Comparison of ENCODE assay signal across 8 cellular contexts in the genomic region with DNA sequence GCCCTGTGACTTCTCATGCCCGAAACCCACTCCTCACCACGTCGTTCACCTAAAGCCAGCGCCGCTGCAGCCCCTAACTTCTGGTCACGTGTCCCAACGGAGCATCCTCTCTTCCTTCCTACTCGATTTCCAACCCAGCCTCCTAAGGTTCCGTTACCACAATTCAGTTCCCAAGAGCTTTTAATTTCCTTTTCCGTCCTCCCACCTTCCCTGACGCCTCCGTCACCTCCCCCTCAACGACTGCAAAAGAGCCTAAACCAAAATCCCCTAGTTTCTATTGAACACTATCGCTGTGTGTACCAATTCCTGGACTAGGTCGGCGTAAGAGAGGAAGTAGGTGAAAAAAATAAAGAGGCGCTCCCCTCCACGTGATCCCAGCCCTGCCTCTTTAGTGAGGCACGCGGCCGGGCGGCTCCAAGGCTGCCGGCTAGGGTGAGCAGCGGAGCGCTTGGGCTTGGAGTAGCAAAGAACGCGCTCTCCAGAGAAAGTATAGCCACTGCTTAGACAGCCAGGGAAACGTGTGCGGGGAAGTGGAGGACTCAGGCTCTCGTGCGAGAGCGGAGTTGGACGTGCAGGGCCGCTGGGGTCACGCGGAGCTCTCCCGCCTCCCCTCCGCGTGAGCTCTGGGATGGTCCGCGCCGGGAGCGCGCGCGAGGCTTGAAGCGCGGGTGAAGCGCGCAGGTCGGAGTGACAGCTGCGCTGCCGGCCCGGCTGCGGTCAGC. TPM values are rescaled to one million over a fixed set of nuclear protein-coding genes. Genes with fewer than 3 reads are reported as not detected.
DNase-seq lines count a peak whose midpoint lies in the region; ATAC-seq, FAIRE-seq and TF ChIP-seq lines count a peak whose summit lies in the region.

A gene (plus strand): TSS at position 685 of the 722 bp plus-strand sequence.
A gene (minus strand): TSS at position 82 of the 722 bp plus-strand sequence. CDS start 1,189 bp downstream, outside the sequence.

- peaks cover 11% of the 10 kb centered on the region for H3K36me3 Mint-ChIP-seq in Caco-2 (ENCODE audit: insufficient read depth, unreplicated experiment)
- peaks cover 8% of the 10 kb centered on the region for H3K36me3 Mint-ChIP-seq in memory B cell

- peak within 1 kb of the TSS; percentile 80 to 87 for H3K4me2 ChIP-seq in H1 (ENCODE audit: insufficient read depth in 1 of 2, low read depth in 2 of 2, low read length in 2 of 2)

- peaks cover 1 to 2% of the 10 kb centered on the region in 2 experiments for H4K20me1 ChIP-seq in H1 (replicated peaks in 1 of 2; ENCODE audit: control insufficient read depth in 1 of 2, insufficient read depth in 2 of 2, low read length in 2 of 2)

- peak; percentile 80 to 83; a peak in 2 of 3 replicates for TF ChIP-seq POLR2A in H1 (IDR thresholded peaks at IDR 0.05; ENCODE audit: control extremely low read depth in 1 of 2, low read depth in 2 of 2, low read length in 2 of 2)

- H3K36me3 ChIP-seq in Caco-2 (ENCODE audit: control insufficient read depth, insufficient read depth, low read length): no peaks in the 10 kb centered on the region
- peaks cover 4 to 22% (median 8%) of the 10 kb centered on the region in 4 experiments; a peak in 6 of 8 replicates for H3K36me3 ChIP-seq in H1 (ENCODE audit: control insufficient read depth in 2 of 4, insufficient read depth in 4 of 4, low read length in 3 of 4)

- H3K4me3 Mint-ChIP-seq in Caco-2 (ENCODE audit: unreplicated experiment) (peak within 1 kb of the TSS; percentile 96), memory B cell (peak within 1 kb of the TSS; percentile 100)

- H4K5ac ChIP-seq in H1 (ENCODE audit: insufficient read length, low read depth, low read length): peak within 1 kb of the TSS; percentile 95

- peak within 1 kb of the TSS; percentile 98; the same call in 1 of the 2 replicates for H4K8ac ChIP-seq in H1 (ENCODE audit: extremely low read depth, insufficient read depth, low read length)

- no peak within 1 kb of the TSS for H3K23ac ChIP-seq in H1 (ENCODE audit: insufficient read length)

- peak within 1 kb of the TSS; percentile 99 for H3K18ac ChIP-seq in H1 (ENCODE audit: extremely low read depth, low read length)

- CTCF ChIA-PET in Caco-2 (lab: Charles Lee): interaction anchor here (0.7 kb wide), 1 partner anchor 177 kb away, joined by 4 read pairs; no protein-coding TSS in a partner anchor
- CTCF ChIA-PET in H1 (lab: Charles Lee; ENCODE audit: partially characterized antibody): interaction anchor here (0.6 to 2.4 kb wide), 8 partner anchors 8 to 336 kb away, joined by 3 to 9 read pairs (median 3); no protein-coding TSS in a partner anchor

- intact Hi-C loops in Caco-2 (cut with micrococcal nuclease; ENCODE audit: unreplicated experiment): loop anchor here (5.0 kb wide), 1 partner anchor 307 kb away; no protein-coding TSS in a partner anchor

- 1% methylated on average over 44 of the region's 55 CpGs; no CpG with 5 or more reads in 1 of the 2 experiments for WGBS in H1 (ENCODE audit: extremely low coverage in 1 of 2, insufficient coverage in 1 of 2, insufficient read length in 1 of 2, insufficient replicate concordance in 2 of 2, low coverage in 1 of 2, low lambda C conversion rate in 2 of 2, missing lambda C conversion rate in 1 of 2), 2 experiments

- peak within 1 kb of the TSS; percentile 99 for H4K91ac ChIP-seq in H1 (replicated peaks; ENCODE audit: insufficient read length, low read length)

- peak; percentile 63 for FAIRE-seq in H1 (lab: Jason Lieb, UNC)

- H3K9me3 Mint-ChIP-seq in Caco-2 (ENCODE audit: unreplicated experiment) (no peaks in the 10 kb centered on the region), memory B cell (no peaks in the 10 kb centered on the region)

- TF ChIP-seq EP300 in H1 (IDR thresholded peaks at IDR 0.05; ENCODE audit: borderline replicate concordance in 1 of 2, low read depth in 2 of 2, low read length in 2 of 2): peak in 1 of 2 experiments; percentile 89; a peak in 1 of 3 replicates

- H3K27ac ChIP-seq in H1 (ENCODE audit: low read depth, low read length): peak within 1 kb of the TSS; percentile 97

- no peak within 1 kb of the TSS for H2AK5ac ChIP-seq in H1 (ENCODE audit: low read depth, low read length)

- DNase-seq in Caco-2 (peak; percentile 80), HT1080 (ENCODE audit: low read depth) (peak; percentile 89), NOMO-1 treated with dmso at 0.1 percent for 144 hours (lab: John Stamatoyannopoulos, UW; ENCODE audit: unreplicated experiment) (peak; percentile 89), H1 (ENCODE audit: low read depth in 1 of 2, low spot score in 2 of 2) (peak; percentile 31 to 85), memory B cell (ENCODE audit: low spot score in 2 of 2) (peak; percentile 81 to 84)
- peak; percentile 54 to 62 (median 61) for DNase-seq in activated CD8-positive, alpha-beta memory T cell treated with anti-CD3 and anti-CD28 coated beads for 48 hours (ENCODE audit: low read depth in 2 of 3, low spot score in 2 of 3)
- peak; percentile 62 for DNase-seq in stimulated activated CD8-positive, alpha-beta memory T cell treated with anti-CD3 and anti-CD28 coated beads, Interleukin-12 subunit alpha, Interleukin-12 subunit beta, amount 100 ng/mL, for 24 hours (ENCODE audit: extremely low read depth)

- peak within 1 kb of the TSS; percentile 85 to 99 (median 98) for H3K9ac ChIP-seq in H1 (replicated peaks in 1 of 4; ENCODE audit: extremely low read depth in 1 of 4, low read depth in 3 of 4, low read length in 3 of 4)

- TF ChIP-seq CTCF in Caco-2 (IDR thresholded peaks at IDR 0.05; ENCODE audit: insufficient read depth in 1 of 2, low read depth in 1 of 2, low read length in 1 of 2, severe bottlenecking in 1 of 2, unreplicated experiment in 1 of 2) (no peak), H1 (IDR thresholded peaks at IDR 0.05; ENCODE audit: control extremely low read depth in 1 of 3, insufficient read depth in 1 of 3, low read depth in 1 of 3, low read length in 3 of 3) (no peak)

- TF ChIP-seq RAD21 in H1 (IDR thresholded peaks at IDR 0.05 in 1 of 2, conservative IDR thresholded peaks at IDR 0.05 in 1 of 2; ENCODE audit: low read depth in 2 of 2, low read length in 2 of 2): no peak

- no peak within 1 kb of the TSS for H2BK15ac ChIP-seq in H1 (ENCODE audit: low read length)

- H3K56ac ChIP-seq in H1 (replicated peaks; ENCODE audit: insufficient read length, low read depth, low read length): peak within 1 kb of the TSS; percentile 91

- no peak within 1 kb of the TSS for H2BK120ac ChIP-seq in H1 (replicated peaks; ENCODE audit: low read depth, low read length)

- peaks cover 2% of the 10 kb centered on the region for H3K79me1 ChIP-seq in H1 (ENCODE audit: low read depth, low read length)

- H3K27me3 ChIP-seq in Caco-2 (replicated peaks; ENCODE audit: control insufficient read depth, insufficient read depth, low read length) (no peaks in the 10 kb centered on the region), H1 (replicated peaks in 1 of 4; ENCODE audit: control insufficient read depth in 3 of 4, extremely low read depth in 1 of 4, insufficient read depth in 3 of 4, low read length in 3 of 4) (no peaks in the 10 kb centered on the region)

- peak within 1 kb of the TSS; percentile 99 for H2BK5ac ChIP-seq in H1 (ENCODE audit: low read depth, low read length)

- no peaks in the 10 kb centered on the region for H3K9me3 ChIP-seq in Caco-2
- no peaks in the 10 kb centered on the region for H3K9me3 ChIP-seq in H1 (ENCODE audit: insufficient read depth in 2 of 2, low read depth in 1 of 2, low read length in 1 of 2)

- H3K14ac ChIP-seq in H1 (ENCODE audit: insufficient read length): no peak within 1 kb of the TSS

- H2BK20ac ChIP-seq in H1 (ENCODE audit: low read length): no peak within 1 kb of the TSS

- H2AFZ ChIP-seq in H1 (ENCODE audit: low read length): peak within 1 kb of the TSS; percentile 100

- H3K4me3 ChIP-seq in Caco-2 (ENCODE audit: low read depth, low read length): peak within 1 kb of the TSS; percentile 93
- H3K4me3 ChIP-seq in H1 (ENCODE audit: extremely low read depth in 1 of 4, insufficient read depth in 2 of 4, low read depth in 3 of 4, low read length in 4 of 4): peak within 1 kb of the TSS; percentile 70 to 97 (median 92)

- peak within 1 kb of the TSS; percentile 100 for H2BK12ac ChIP-seq in H1 (ENCODE audit: low read depth, low read length)

- H3K4me1 ChIP-seq in Caco-2 (no peaks in the 10 kb centered on the region), H1 (replicated peaks in 1 of 4; ENCODE audit: control insufficient read depth in 3 of 4, insufficient read depth in 4 of 4, low read length in 3 of 4) (peaks cover 0 to 4% (median under 1%) of the 10 kb centered on the region in 4 experiments; a peak in 1 of 7 replicates)

- no peaks in the 10 kb centered on the region for H3K27me3 Mint-ChIP-seq in Caco-2 (ENCODE audit: insufficient read depth, unreplicated experiment)
- no peaks in the 10 kb centered on the region for H3K27me3 Mint-ChIP-seq in memory B cell

- POLR2A ChIA-PET in Caco-2 (lab: Charles Lee): interaction anchor here (0.6 to 1.4 kb wide), 4 partner anchors 8 to 345 kb away, joined by 3 to 8 read pairs (median 3); a partner anchor contains a TSS
- POLR2A ChIA-PET in H1 (lab: Charles Lee; ENCODE audit: partially characterized antibody): interaction anchor here (0.7 to 3.1 kb wide), 22 partner anchors 8 to 345 kb away, joined by 3 to 16 read pairs (median 4); a partner anchor contains a TSS

- peaks cover 7% of the 10 kb centered on the region for H3K23me2 ChIP-seq in H1 (ENCODE audit: low read depth, low read length)

- peak; percentile 83 for ATAC-seq in GM21367 (IDR thresholded peaks at IDR 0.05; ENCODE audit: unreplicated experiment)
- peak; percentile 92 for ATAC-seq in memory B cell (ENCODE audit: low read depth)

- H3K27ac Mint-ChIP-seq in Caco-2 (ENCODE audit: unreplicated experiment) (peak within 1 kb of the TSS; percentile 98), memory B cell (peak within 1 kb of the TSS; percentile 99)

- H3K4ac ChIP-seq in H1 (replicated peaks; ENCODE audit: insufficient read length, low read depth, low read length): no peak within 1 kb of the TSS

- BruUV-seq in Caco-2 (replicated peaks; lab: Mats Ljungman, UMichigan): no TSS peak

- H3K4me1 Mint-ChIP-seq in Caco-2 (ENCODE audit: low read depth, unreplicated experiment): peaks cover 6% of the 10 kb centered on the region
- peaks cover 17% of the 10 kb centered on the region for H3K4me1 Mint-ChIP-seq in memory B cell

- H3K79me2 ChIP-seq in H1 (ENCODE audit: control insufficient read depth in 1 of 2, insufficient read depth in 2 of 2, low read length in 2 of 2): peaks cover 0 to 14% of the 10 kb centered on the region in 2 experiments; a peak in 2 of 4 replicates

RNA-seq across cellular contexts. Expression of the first gene that starts in this region (rescaled TPM):
- total RNA-seq in Caco-2 (2022): 7.6 and 7.8 TPM in 2 replicates
- total RNA-seq in HT1080 (2014; rRNA removed; shearing (Covaris generic)): 16.0 TPM in 2 replicates
- polyA plus RNA-seq in HT1080 (2015; cell fraction: cytosol; rRNA removed): 8.0 and 11.7 TPM in 2 replicates
- polyA plus RNA-seq in HT1080 (2015; cell fraction: nucleus; rRNA removed): 3.7 and 7.4 TPM in 2 replicates
- 9.9 and 10.8 TPM in 2 replicates for total RNA-seq in H1 (2021; fragmentation: NEBNext Ultra II Directional; extraction: Animal tissue kit (Norgen Biotek cat#: 25700))
- polyA plus RNA-seq in H1 (2011; rRNA removed): 2.2 and 2.7 TPM in 2 replicates
- polyA plus RNA-seq in H1 (2011; cell fraction: cytosol; rRNA removed): 2.7 TPM
- polyA plus RNA-seq in H1 (2011; cell fraction: nucleus; rRNA removed): 5.3 TPM
- polyA plus RNA-seq in H1 (2012, experiment 1 of 2): 2.6 to 7.0 TPM (median 3.8 TPM) in 4 replicates
- 5.1 TPM for polyA plus RNA-seq in H1 (2012, experiment 2 of 2)
- polyA plus RNA-seq in H1 (2013, experiment 1 of 2): 11.2 TPM
- polyA plus RNA-seq in H1 (2013, experiment 2 of 2): 11.4 TPM
- polyA minus RNA-seq in H1 (2011; rRNA and poly(A)+ RNA removed): 3.7 and 6.5 TPM in 2 replicates
- 2.4 TPM for polyA minus RNA-seq in H1 (2011; cell fraction: cytosol; rRNA and poly(A)+ RNA removed)
- 16.1 TPM for polyA minus RNA-seq in H1 (2011; cell fraction: nucleus; rRNA and poly(A)+ RNA removed)

RNA-seq across cellular contexts. Expression of the second gene that starts in this region (rescaled TPM):
- 22.3 and 29.4 TPM in 2 replicates for total RNA-seq in Caco-2 (2022)
- 21.8 and 31.5 TPM in 2 replicates for total RNA-seq in HT1080 (2014; rRNA removed; shearing (Covaris generic))
- polyA plus RNA-seq in HT1080 (2015; cell fraction: cytosol; rRNA removed): 17.0 and 24.3 TPM in 2 replicates
- 67.2 and 72.0 TPM in 2 replicates for polyA plus RNA-seq in HT1080 (2015; cell fraction: nucleus; rRNA removed)
- total RNA-seq in H1 (2021; fragmentation: NEBNext Ultra II Directional; extraction: Animal tissue kit (Norgen Biotek cat#: 25700)): 30.4 and 31.8 TPM in 2 replicates
- 3.0 and 6.2 TPM in 2 replicates for polyA plus RNA-seq in H1 (2011; rRNA removed)
- polyA plus RNA-seq in H1 (2011; cell fraction: cytosol; rRNA removed): 12.0 TPM
- polyA plus RNA-seq in H1 (2011; cell fraction: nucleus; rRNA removed): 11.6 TPM
- 13.3 to 23.8 TPM (median 18.7 TPM) in 4 replicates for polyA plus RNA-seq in H1 (2012, experiment 1 of 2)
- 2.4 TPM for polyA plus RNA-seq in H1 (2012, experiment 2 of 2)
- polyA plus RNA-seq in H1 (2013, experiment 1 of 2): 41.4 TPM
- 38.5 TPM for polyA plus RNA-seq in H1 (2013, experiment 2 of 2)
- polyA minus RNA-seq in H1 (2011; rRNA and poly(A)+ RNA removed): 25.7 and 29.1 TPM in 2 replicates
- polyA minus RNA-seq in H1 (2011; cell fraction: cytosol; rRNA and poly(A)+ RNA removed): 13.4 TPM
- 55.1 TPM for polyA minus RNA-seq in H1 (2011; cell fraction: nucleus; rRNA and poly(A)+ RNA removed)

Comparison
In these comparisons a context has a peak if more than half of its experiments do, and no peak if none do; other contexts are left out.
1. Peak in every context shown above with its lines: DNase-seq, ATAC-seq, H3K4me3 ChIP-seq and H3K27ac ChIP-seq.